In the genomic region with DNA sequence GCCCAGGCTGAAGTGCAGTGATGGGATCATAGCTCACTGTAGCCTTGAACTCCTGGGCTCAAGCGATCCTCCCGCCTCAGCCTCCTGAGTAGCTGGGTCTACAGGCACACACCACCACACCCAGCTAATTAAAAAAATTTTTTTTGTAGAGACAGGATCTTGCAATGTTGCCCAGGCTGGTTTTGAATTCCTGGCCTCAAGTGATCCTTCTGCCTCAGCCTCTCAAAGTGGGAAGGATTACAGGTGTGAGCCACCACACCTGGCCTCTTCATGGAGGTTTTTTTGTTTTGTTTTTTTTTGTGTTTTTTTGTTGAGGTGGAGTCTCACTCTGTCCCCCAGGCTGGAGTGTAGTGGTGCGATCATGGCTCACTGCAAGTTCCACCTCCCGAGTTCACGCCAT, we compare ENCODE assay signal across 7 cellular contexts. TPM values are rescaled to one million over a fixed set of nuclear protein-coding genes. Genes with fewer than 3 reads are reported as not detected.
"Had no signal": no experiment of that assay in that cellular context is flagged by ENCODE, and none has a peak within 500 bp of the region (broad histone marks: within the 10 kb centered on the region; RNA-seq: fewer than 3 reads in every experiment).

No MANE protein-coding gene starts in this region.

RNA-seq across cellular contexts. Expression of gene TLX1, which starts 23.4 kb away (rescaled TPM):
- total RNA-seq: GM23248, GM23338, H1, H4, H7, H9, HFFc6 had no signal
- polyA plus RNA-seq: GM23248, GM23338, H1 had no signal
